ENCODE assay signal across 16 cellular contexts in the genomic region with DNA sequence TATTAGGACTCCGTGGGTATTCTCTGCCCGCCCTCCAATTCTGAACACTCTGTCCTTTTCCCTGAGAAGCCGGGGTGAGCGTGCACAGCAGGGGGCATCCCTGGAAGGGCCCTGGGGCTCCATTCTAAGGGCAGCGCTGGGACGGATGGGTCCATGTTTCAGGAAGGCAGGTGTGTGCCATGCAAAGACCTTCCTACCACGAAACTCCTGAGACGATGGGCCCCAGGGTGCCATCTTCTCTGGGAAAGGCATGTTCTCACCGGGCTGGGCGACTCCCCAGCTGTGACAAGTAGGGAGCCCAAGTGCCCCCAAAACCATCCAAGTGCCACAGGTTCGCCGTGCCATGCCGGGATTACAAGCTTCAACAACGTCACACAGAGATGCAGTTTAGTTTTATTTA.
DNase-seq lines count a peak whose midpoint lies in the region; ATAC-seq and TF ChIP-seq lines count a peak whose summit lies in the region.
"Had no signal": no experiment of that assay in that cellular context is flagged by ENCODE, and none has a peak within 500 bp of the region (broad histone marks: within the 10 kb centered on the region; RNA-seq: fewer than 3 reads in every experiment).

No MANE protein-coding gene starts in this region.

- H3K4me1 Mint-ChIP-seq in immature natural killer cell: peaks cover 21 to 23% of the 10 kb centered on the region in 2 donors
- H3K4me1 Mint-ChIP-seq in natural killer cell treated with Interleukin-12 subunit alpha and Interleukin-12 subunit beta and Interleukin-15 and Interleukin-18, amount 100 ng/mL, for 72 hours (ENCODE audit: low read depth in 2 of 2): peaks cover 10 to 12% of the 10 kb centered on the region in 2 donors

- H3K9me3 Mint-ChIP-seq in immature natural killer cell: peaks cover 8 to 19% (median 16%) of the 10 kb centered on the region in 6 donors
- no peaks in the 10 kb centered on the region for H3K9me3 Mint-ChIP-seq in natural killer cell treated with Interleukin-12 subunit alpha and Interleukin-12 subunit beta and Interleukin-15 and Interleukin-18, amount 100 ng/mL, for 72 hours

- in situ Hi-C loops in IMR-90 (cut with MboI; ENCODE audit: low sequenced_read_pairs): no loop called here

- no peak overlapping the region for H2BK20ac ChIP-seq in IMR-90 (ENCODE audit: low read depth, low read length)

- TF ChIP-seq RAD21 in IMR-90 (IDR thresholded peaks at IDR 0.05; ENCODE audit: low read length): no peak

- H3K27me3 ChIP-seq in IMR-90 (ENCODE audit: control insufficient read depth, insufficient read depth, low read length) (no peaks in the 10 kb centered on the region), spleen (replicated peaks in 1 of 7) (peaks cover 0 to 7% (median 0%) of the 10 kb centered on the region in 7 donors), psoas muscle (ENCODE audit: insufficient read depth in 3 of 3, low read length in 2 of 3) (peaks cover 0 to 11% (median 0%) of the 10 kb centered on the region in 3 donors), gastroesophageal sphincter (peaks cover 34% of the 10 kb centered on the region)

- 47% methylated on average over 6 of the region's 14 CpGs; no CpG with 5 or more reads in 1 of the 2 experiments for WGBS in IMR-90 (ENCODE audit: extremely low coverage in 2 of 2, insufficient read length in 1 of 2), 2 experiments
- 88 to 95% (median 94%) methylated on average over 13 to 14 of the region's 14 CpGs for WGBS in spleen, 5 donors
- 87 to 92% (median 87%) methylated on average over 14 of the region's 14 CpGs for WGBS in psoas muscle, 3 donors
- 76 to 100% methylated on average over 1 to 4 of the region's 14 CpGs for WGBS in gastroesophageal sphincter (ENCODE audit: low coverage in 1 of 2), 2 donors

- H3K9me3 ChIP-seq in IMR-90 (ENCODE audit: control insufficient read depth, insufficient read depth, low read length) (peaks cover 64% of the 10 kb centered on the region), spleen (no peaks in the 10 kb centered on the region), psoas muscle (no peaks in the 10 kb centered on the region), gastroesophageal sphincter (no peaks in the 10 kb centered on the region)

- no peaks in the 10 kb centered on the region for H3K4me1 ChIP-seq in IMR-90 (ENCODE audit: control insufficient read depth, insufficient read depth, low read length)
- H3K4me1 ChIP-seq in spleen: no peaks in the 10 kb centered on the region
- H3K4me1 ChIP-seq in psoas muscle: no peaks in the 10 kb centered on the region
- H3K4me1 ChIP-seq in gastroesophageal sphincter: no peaks in the 10 kb centered on the region

- no peak for TF ChIP-seq EP300 in gastroesophageal sphincter (IDR thresholded peaks at IDR 0.05)

- no peak overlapping the region for H4K8ac ChIP-seq in IMR-90 (ENCODE audit: low read depth in 2 of 2, low read length in 2 of 2)

- no peaks in the 10 kb centered on the region for H3K36me3 ChIP-seq in IMR-90 (ENCODE audit: control insufficient read depth, insufficient read depth, low read length)
- H3K36me3 ChIP-seq in spleen: no peaks in the 10 kb centered on the region
- H3K36me3 ChIP-seq in psoas muscle (ENCODE audit: insufficient read depth in 1 of 2, low read depth in 1 of 2): no peaks in the 10 kb centered on the region
- H3K36me3 ChIP-seq in gastroesophageal sphincter: no peaks in the 10 kb centered on the region

- H3K56ac ChIP-seq in IMR-90 (ENCODE audit: extremely low read depth, insufficient read depth, low read length): no peak overlapping the region

- CTCF ChIA-PET in IMR-90 (lab: Yijun Ruan, JAX): no interaction called here

- intact Hi-C loops in IMR-90 (cut with micrococcal nuclease): no loop called here
- intact Hi-C loops in spleen (cut with DNase I; ENCODE audit: low total_unique reads): no loop called here
- intact Hi-C loops in psoas muscle (cut with DNase I): no loop called here

- H3K36me3 Mint-ChIP-seq in immature natural killer cell: no peaks in the 10 kb centered on the region
- no peaks in the 10 kb centered on the region for H3K36me3 Mint-ChIP-seq in natural killer cell treated with Interleukin-12 subunit alpha and Interleukin-12 subunit beta and Interleukin-15 and Interleukin-18, amount 100 ng/mL, for 72 hours
- H3K36me3 Mint-ChIP-seq: CD4-positive, alpha-beta memory T cell had no signal

- no peak overlapping the region for H3K18ac ChIP-seq in IMR-90 (ENCODE audit: low read depth, low read length)

- H2AK9ac ChIP-seq in IMR-90 (replicated peaks; ENCODE audit: low read depth, low read length, poor library complexity): peak overlapping the region; percentile 65

- H3K79me1 ChIP-seq in IMR-90 (ENCODE audit: low read depth in 1 of 2, low read length in 2 of 2): no peaks in the 10 kb centered on the region

- H2AFZ ChIP-seq in IMR-90 (replicated peaks; ENCODE audit: low read length, poor library complexity): no peak overlapping the region
- H2AFZ ChIP-seq: GM23248 had no signal

- no peak overlapping the region for H3K4me2 ChIP-seq in IMR-90 (ENCODE audit: low read depth, low read length)

- peaks cover 30 to 37% (median 31%) of the 10 kb centered on the region in 3 donors for H3K27me3 Mint-ChIP-seq in immature natural killer cell (ENCODE audit: low read depth in 3 of 3)
- peaks cover 6 to 7% of the 10 kb centered on the region in 2 donors for H3K27me3 Mint-ChIP-seq in natural killer cell treated with Interleukin-12 subunit alpha and Interleukin-12 subunit beta and Interleukin-15 and Interleukin-18, amount 100 ng/mL, for 72 hours

- H2BK5ac ChIP-seq in IMR-90 (ENCODE audit: low read depth, low read length, poor library complexity, severe bottlenecking): no peak overlapping the region

- H3K4ac ChIP-seq in IMR-90 (ENCODE audit: low read depth, low read length): no peak overlapping the region

- H2BK120ac ChIP-seq in IMR-90 (ENCODE audit: low read depth, low read length): no peak overlapping the region

- no peak overlapping the region for H2BK15ac ChIP-seq in IMR-90 (ENCODE audit: low read depth, low read length)

- no peak overlapping the region for H2AK5ac ChIP-seq in IMR-90 (ENCODE audit: low read depth, low read length)

- TF ChIP-seq CTCF in IMR-90 (conservative IDR thresholded peaks at IDR 0.05; ENCODE audit: low read depth, low read length) (no peak), spleen (IDR thresholded peaks at IDR 0.05 in 8 of 11, conservative IDR thresholded peaks at IDR 0.05 in 3 of 11) (no peak), psoas muscle (IDR thresholded peaks at IDR 0.05) (no peak), gastroesophageal sphincter (IDR thresholded peaks at IDR 0.05) (no peak)

- peak overlapping the region; percentile 85 to 97 (median 92) for H3K27ac Mint-ChIP-seq in immature natural killer cell
- H3K27ac Mint-ChIP-seq in natural killer cell treated with Interleukin-12 subunit alpha and Interleukin-12 subunit beta and Interleukin-15 and Interleukin-18, amount 100 ng/mL, for 72 hours: no peak overlapping the region
- H3K27ac Mint-ChIP-seq: CD4-positive, alpha-beta memory T cell had no signal

- H4K20me1 ChIP-seq in IMR-90 (ENCODE audit: insufficient read depth, low read length): no peaks in the 10 kb centered on the region

- dilution Hi-C loops in IMR-90 (cut with HindIII; ENCODE audit: low sequenced_read_pairs, unreplicated experiment): no loop called here

- TF ChIP-seq POLR2A in IMR-90 (IDR thresholded peaks at IDR 0.05; ENCODE audit: low read depth, low read length): no peak
- no peak for TF ChIP-seq POLR2A in spleen (IDR thresholded peaks at IDR 0.05)
- TF ChIP-seq POLR2A in gastroesophageal sphincter (IDR thresholded peaks at IDR 0.05): no peak

- H3K27ac ChIP-seq in IMR-90 (ENCODE audit: insufficient read depth, low read length) (no peak overlapping the region), spleen (no peak overlapping the region), psoas muscle (no peak overlapping the region), gastroesophageal sphincter (no peak overlapping the region)
- H3K27ac ChIP-seq: GM23248 had no signal

- ATAC-seq in IMR-90 (ENCODE audit: low read depth): no peak
- no peak for ATAC-seq in natural killer cell treated with Interleukin-12 subunit alpha and Interleukin-12 subunit beta and Interleukin-15 and Interleukin-18, amount 100 ng/mL, for 72 hours
- ATAC-seq in psoas muscle: no peak
- ATAC-seq in gastroesophageal sphincter: no peak

- no peak overlapping the region for H3K23ac ChIP-seq in IMR-90 (ENCODE audit: low read depth, low read length)

- POLR2A ChIA-PET in IMR-90 (lab: Charles Lee; ENCODE audit: unreplicated experiment): no interaction called here

- no peak overlapping the region for H3K14ac ChIP-seq in IMR-90 (replicated peaks; ENCODE audit: low read depth, low read length)

- H3K9me1 ChIP-seq in IMR-90 (ENCODE audit: insufficient read depth, low read length): no peaks in the 10 kb centered on the region

- no peak overlapping the region for H3K4me3 Mint-ChIP-seq in immature natural killer cell
- no peak overlapping the region for H3K4me3 Mint-ChIP-seq in natural killer cell treated with Interleukin-12 subunit alpha and Interleukin-12 subunit beta and Interleukin-15 and Interleukin-18, amount 100 ng/mL, for 72 hours
- H3K4me3 Mint-ChIP-seq: CD4-positive, alpha-beta memory T cell had no signal

- H4K5ac ChIP-seq in IMR-90 (ENCODE audit: low read depth, low read length): no peak overlapping the region

- no peak overlapping the region for H4K91ac ChIP-seq in IMR-90 (ENCODE audit: insufficient read depth, low read depth, low read length)

- no peak overlapping the region for H3K4me3 ChIP-seq in IMR-90 (ENCODE audit: insufficient read depth, low read depth, low read length)
- H3K4me3 ChIP-seq in spleen: no peak overlapping the region
- H3K4me3 ChIP-seq in psoas muscle: no peak overlapping the region
- no peak overlapping the region for H3K4me3 ChIP-seq in gastroesophageal sphincter
- H3K4me3 ChIP-seq: GM23248 had no signal

- BruUV-seq in IMR-90 (replicated peaks; lab: Mats Ljungman, UMichigan): no TSS peak

- no peak for DNase-seq in IMR-90
- DNase-seq in immature natural killer cell: no peak
- peak; percentile 15 for DNase-seq in natural killer cell treated with Interleukin-12 subunit alpha and Interleukin-12 subunit beta and Interleukin-15 and Interleukin-18, amount 100 ng/mL, for 72 hours (ENCODE audit: low spot score)
- DNase-seq in spleen: peak; percentile 31
- DNase-seq in psoas muscle: no peak
- no peak for DNase-seq in hypothalamus (lab: John Stamatoyannopoulos, UW)
- DNase-seq: C1 segment of cervical spinal cord; Calu3; CD4-positive, alpha-beta memory T cell; COR-L47; DMS53; DMS79 treated with DMSO at 0.1 percent for 48 hours; GM23248; H7; HCEC 1CT had no signal

- no peak overlapping the region for H3K9ac ChIP-seq in IMR-90 (ENCODE audit: low read depth, low read length)
- H3K9ac ChIP-seq: GM23248 had no signal

TF ChIP-seq in IMR-90, 13 proteins besides CTCF, POLR2A, EP300 and RAD21 (continues in another document):
- TF ChIP-seq SMC3 (IDR thresholded peaks at IDR 0.05; ENCODE audit: low read depth, low read length) (no peak), MAZ (IDR thresholded peaks at IDR 0.05; ENCODE audit: borderline replicate concordance, low read depth, low read length) (no peak)

Comparison
In these comparisons a context has a peak if more than half of its experiments do, and no peak if none do; other contexts are left out.
1. DNase-seq: peak in natural killer cell treated with Interleukin-12 subunit alpha and Interleukin-12 subunit beta and Interleukin-15 and Interleukin-18, amount 100 ng/mL, for 72 hours (single experiment) and spleen (single experiment); none in IMR-90 (single experiment), immature natural killer cell (0 of 3), psoas muscle (0 of 2) and hypothalamus (0 of 51).
2. H3K27ac Mint-ChIP-seq: peak in immature natural killer cell (6 of 6); none in natural killer cell treated with Interleukin-12 subunit alpha and Interleukin-12 subunit beta and Interleukin-15 and Interleukin-18, amount 100 ng/mL, for 72 hours (0 of 2).